In the genomic region with DNA sequence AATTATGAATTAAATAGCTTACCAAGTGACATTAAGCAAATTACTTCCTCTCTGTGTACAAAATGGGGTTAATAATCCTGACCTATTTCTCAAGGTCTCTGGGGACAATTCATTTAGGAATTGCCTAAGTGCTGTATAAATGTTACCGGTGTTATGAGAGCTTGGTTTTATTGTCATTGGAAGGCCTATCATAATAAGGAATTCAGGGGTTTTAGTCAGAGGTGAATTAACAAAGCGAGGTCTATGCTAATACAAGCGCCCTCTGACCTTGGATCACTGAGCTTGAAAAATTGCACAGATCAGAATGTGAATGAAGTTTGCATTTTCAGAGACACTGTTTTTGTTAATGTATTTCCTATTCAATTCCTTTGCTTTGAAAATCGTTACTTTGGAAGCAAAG, we compare ENCODE assay signal across 28 cellular contexts.
"Had no signal": no experiment of that assay in that cellular context is flagged by ENCODE, and none has a peak within 500 bp of the region (broad histone marks: within the 10 kb centered on the region; RNA-seq: fewer than 3 reads in every experiment).

No MANE protein-coding gene starts in this region.

- H3K4me1 ChIP-seq: esophagus muscularis mucosa, foreskin keratinocyte, heart left ventricle, right lobe of liver had no signal

- H3K27ac Mint-ChIP-seq: activated naive CD4-positive, alpha-beta T cell treated with anti-CD3 and anti-CD28 coated beads, Interleukin-2, amount 50 U/mL, for 24 hours; activated naive CD8-positive, alpha-beta T cell treated with anti-CD3 and anti-CD28 coated beads, Interleukin-2, amount 50 U/mL, for 24 hours; activated T-cell treated with anti-CD3 and anti-CD28 coated beads, Interleukin-2, amount 50 U/mL, for 24 hours; activated T-helper 17 cell treated with anti-CD3 and anti-CD28 coated beads, Interleukin-2, amount 50 U/mL, for 72 hours; dendritic cell treated with granulocyte-macrophage colony-stimulating factor and Interleukin-4, amounts not matched to agents 40 ng/mL and 50 ng/mL, for 4 days; immature natural killer cell; mesothelial cell of epicardium; nephron progenitor cell; stimulated activated naive CD8-positive, alpha-beta T cell treated with anti-CD3 and anti-CD28 coated beads, Interleukin-15, Interleukin-2, amounts not matched to agents 100 ng/mL and 50 ng/mL, for 24 hours had no signal

- DNase-seq: activated CD4-positive, alpha-beta T cell treated with anti-CD3 and anti-CD28 coated beads for 48 hours; activated CD4-positive, alpha-beta T cell treated with anti-CD3 and anti-CD28 coated beads, Interleukin-2, amount 50 U/mL, for 48 hours; activated CD8-positive, alpha-beta memory T cell treated with anti-CD3 and anti-CD28 coated beads, Interleukin-2, amount 50 U/mL, for 4 hours; activated naive CD8-positive, alpha-beta T cell treated with anti-CD3 and anti-CD28 coated beads, Interleukin-2, amount 50 U/mL, for 24 hours; activated T-cell treated with anti-CD3 and anti-CD28 coated beads, Interleukin-2, amount 50 U/mL, for 24 hours; amygdala; central memory CD4-positive, alpha-beta T cell; foreskin keratinocyte; heart left ventricle; hypothalamus; immature natural killer cell; naive B cell; nephron progenitor cell; right lobe of liver; stimulated activated CD4-positive, alpha-beta T cell treated with anti-CD3 and anti-CD28 coated beads, Interleukin-12 subunit alpha, Interleukin-12 subunit beta, amount 100 ng/mL, for 4 hours; stimulated activated CD4-positive, alpha-beta T cell treated with anti-CD3 and anti-CD28 coated beads, Interleukin-4, amount 100 ng/mL, for 1 hour; trophoblast cell had no signal

- ATAC-seq: activated CD4-positive, CD25-positive, alpha-beta regulatory T cell treated with anti-CD3 and anti-CD28 coated beads, Interleukin-2, amount 50 U/mL, for 24 hours; activated naive CD8-positive, alpha-beta T cell treated with anti-CD3 and anti-CD28 coated beads, Interleukin-2, amount 50 U/mL, for 24 hours; activated T-helper 17 cell treated with anti-CD3 and anti-CD28 coated beads, Interleukin-2, amount 50 U/mL, for 72 hours; foreskin keratinocyte; heart left ventricle; right lobe of liver had no signal

- H3K27ac ChIP-seq: esophagus muscularis mucosa, foreskin keratinocyte, heart left ventricle, neutrophil, right lobe of liver, skin epidermis, thoracic aorta, VCaP had no signal

- H3K9me3 Mint-ChIP-seq: activated naive CD4-positive, alpha-beta T cell treated with anti-CD3 and anti-CD28 coated beads, Interleukin-2, amount 50 U/mL, for 24 hours; activated naive CD8-positive, alpha-beta T cell treated with anti-CD3 and anti-CD28 coated beads, Interleukin-2, amount 50 U/mL, for 24 hours; activated T-cell treated with anti-CD3 and anti-CD28 coated beads, Interleukin-2, amount 50 U/mL, for 24 hours; activated T-helper 17 cell treated with anti-CD3 and anti-CD28 coated beads, Interleukin-2, amount 50 U/mL, for 72 hours; dendritic cell treated with granulocyte-macrophage colony-stimulating factor and Interleukin-4, amounts not matched to agents 40 ng/mL and 50 ng/mL, for 4 days; immature natural killer cell; mesothelial cell of epicardium; naive B cell; nephron progenitor cell; stimulated activated naive CD8-positive, alpha-beta T cell treated with anti-CD3 and anti-CD28 coated beads, Interleukin-15, Interleukin-2, amounts not matched to agents 100 ng/mL and 50 ng/mL, for 24 hours had no signal

- H3K27me3 ChIP-seq: esophagus muscularis mucosa, foreskin keratinocyte, heart left ventricle, neutrophil, right lobe of liver had no signal

- H3K36me3 Mint-ChIP-seq: activated naive CD4-positive, alpha-beta T cell treated with anti-CD3 and anti-CD28 coated beads, Interleukin-2, amount 50 U/mL, for 24 hours; immature natural killer cell; mesothelial cell of epicardium; naive B cell had no signal

- H3K27me3 Mint-ChIP-seq: activated naive CD8-positive, alpha-beta T cell treated with anti-CD3 and anti-CD28 coated beads, Interleukin-2, amount 50 U/mL, for 24 hours; activated T-helper 17 cell treated with anti-CD3 and anti-CD28 coated beads, Interleukin-2, amount 50 U/mL, for 72 hours; dendritic cell treated with granulocyte-macrophage colony-stimulating factor and Interleukin-4, amounts not matched to agents 40 ng/mL and 50 ng/mL, for 4 days; stimulated activated naive CD8-positive, alpha-beta T cell treated with anti-CD3 and anti-CD28 coated beads, Interleukin-15, Interleukin-2, amounts not matched to agents 100 ng/mL and 50 ng/mL, for 24 hours had no signal

- H3K4me1 Mint-ChIP-seq: activated naive CD4-positive, alpha-beta T cell treated with anti-CD3 and anti-CD28 coated beads, Interleukin-2, amount 50 U/mL, for 24 hours; activated T-helper 17 cell treated with anti-CD3 and anti-CD28 coated beads, Interleukin-2, amount 50 U/mL, for 72 hours; immature natural killer cell had no signal

- H3K4me3 ChIP-seq: esophagus muscularis mucosa, heart left ventricle, right lobe of liver, skin epidermis, thoracic aorta had no signal

- H3K36me3 ChIP-seq: esophagus muscularis mucosa, heart left ventricle, neutrophil, right lobe of liver, thoracic aorta had no signal

- H3K4me3 Mint-ChIP-seq: activated naive CD4-positive, alpha-beta T cell treated with anti-CD3 and anti-CD28 coated beads, Interleukin-2, amount 50 U/mL, for 24 hours; activated naive CD8-positive, alpha-beta T cell treated with anti-CD3 and anti-CD28 coated beads, Interleukin-2, amount 50 U/mL, for 24 hours; activated T-cell treated with anti-CD3 and anti-CD28 coated beads, Interleukin-2, amount 50 U/mL, for 24 hours; activated T-helper 17 cell treated with anti-CD3 and anti-CD28 coated beads, Interleukin-2, amount 50 U/mL, for 72 hours; dendritic cell treated with granulocyte-macrophage colony-stimulating factor and Interleukin-4, amounts not matched to agents 40 ng/mL and 50 ng/mL, for 4 days; immature natural killer cell; mesothelial cell of epicardium; naive B cell; nephron progenitor cell; stimulated activated naive CD8-positive, alpha-beta T cell treated with anti-CD3 and anti-CD28 coated beads, Interleukin-15, Interleukin-2, amounts not matched to agents 100 ng/mL and 50 ng/mL, for 24 hours had no signal
